In genomic region chr1:36093226-36093625, GRCh38 we compare ENCODE assay signal across 1 cellular context.
TF ChIP-seq lines count a peak whose summit lies in the region.

No MANE protein-coding gene starts in this region.

TF ChIP-seq in WTC11, 78 proteins besides CTCF, POLR2A, EP300 and RAD21 (continued from another document):
- no peak for TF ChIP-seq HMGXB4 (CRISPR knock-in tag; IDR thresholded peaks at IDR 0.05)
- TF ChIP-seq ZNF281 (CRISPR knock-in tag; IDR thresholded peaks at IDR 0.05): no peak
